25 cellular contexts compared by ENCODE assay signal in the genomic region with DNA sequence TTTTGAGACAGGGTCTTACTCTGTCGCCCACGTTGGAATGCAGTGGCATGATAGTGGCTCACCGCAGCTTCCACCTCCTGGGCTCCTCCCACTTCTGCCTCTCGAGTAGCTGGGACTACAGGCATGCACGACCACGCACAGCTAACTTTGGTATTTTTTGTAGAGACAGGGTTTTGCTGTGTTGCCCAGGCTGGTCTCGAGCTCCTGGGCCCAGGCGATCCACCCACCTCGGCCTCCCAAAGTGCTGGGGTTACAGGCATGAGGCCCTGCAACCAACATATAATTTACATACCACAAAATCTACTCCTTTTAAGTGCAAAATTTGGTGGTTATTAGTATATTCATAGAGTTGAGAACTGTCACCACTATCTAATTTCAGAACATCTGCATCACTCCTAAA. TPM values are rescaled to one million over a fixed set of nuclear protein-coding genes. Genes with fewer than 3 reads are reported as not detected.
DNase-seq lines count a peak whose midpoint lies in the region; ATAC-seq, FAIRE-seq and TF ChIP-seq lines count a peak whose summit lies in the region.
"Had no signal": no experiment of that assay in that cellular context is flagged by ENCODE, and none has a peak within 500 bp of the region (broad histone marks: within the 10 kb centered on the region; RNA-seq: fewer than 3 reads in every experiment).

No MANE protein-coding gene starts in this region.

- H3F3A ChIP-seq in MM.1S (ENCODE audit: insufficient read depth, low read length): no peaks in the 10 kb centered on the region

- H3K9me2 ChIP-seq in MM.1S (replicated peaks; ENCODE audit: insufficient read depth, low read length): no peaks in the 10 kb centered on the region

- H3K9ac ChIP-seq in kidney (ENCODE audit: low read length in 2 of 2): no peak overlapping the region
- no peak overlapping the region for H3K9ac ChIP-seq in MM.1S (ENCODE audit: low read length)
- H3K9ac ChIP-seq: BLaER1 had no signal

- peaks cover 29% of the 10 kb centered on the region for H3K36me3 Mint-ChIP-seq in activated naive CD4-positive, alpha-beta T cell treated with anti-CD3 and anti-CD28 coated beads, Interleukin-2, amount 50 U/mL, for 24 hours
- peaks cover 42% of the 10 kb centered on the region for H3K36me3 Mint-ChIP-seq in activated naive CD4-positive, alpha-beta T cell treated with anti-CD3 and anti-CD28 coated beads for 36 hours (ENCODE audit: low read depth)

- H3K9me3 Mint-ChIP-seq in activated naive CD4-positive, alpha-beta T cell treated with anti-CD3 and anti-CD28 coated beads, Interleukin-2, amount 50 U/mL, for 24 hours: peaks cover 6% of the 10 kb centered on the region
- peaks cover 5% of the 10 kb centered on the region for H3K9me3 Mint-ChIP-seq in activated naive CD4-positive, alpha-beta T cell treated with anti-CD3 and anti-CD28 coated beads for 36 hours

- H3K27me3 Mint-ChIP-seq in activated naive CD4-positive, alpha-beta T cell treated with anti-CD3 and anti-CD28 coated beads, Interleukin-2, amount 50 U/mL, for 24 hours: no peaks in the 10 kb centered on the region
- H3K27me3 Mint-ChIP-seq in activated naive CD4-positive, alpha-beta T cell treated with anti-CD3 and anti-CD28 coated beads for 36 hours (ENCODE audit: low read depth): no peaks in the 10 kb centered on the region
- H3K27me3 Mint-ChIP-seq: CD4-positive, alpha-beta memory T cell; CD4-positive, CD25-positive, alpha-beta regulatory T cell; CD8-positive, alpha-beta memory T cell had no signal

- no peak overlapping the region for H3K4me3 Mint-ChIP-seq in activated naive CD4-positive, alpha-beta T cell treated with anti-CD3 and anti-CD28 coated beads, Interleukin-2, amount 50 U/mL, for 24 hours
- no peak overlapping the region for H3K4me3 Mint-ChIP-seq in activated naive CD4-positive, alpha-beta T cell treated with anti-CD3 and anti-CD28 coated beads for 36 hours
- H3K4me3 Mint-ChIP-seq: CD14-positive monocyte; CD4-positive, alpha-beta memory T cell; CD4-positive, CD25-positive, alpha-beta regulatory T cell; CD8-positive, alpha-beta memory T cell had no signal

- H4K20me1 ChIP-seq in MM.1S (ENCODE audit: insufficient read depth, low read length): no peaks in the 10 kb centered on the region
- H4K20me1 ChIP-seq: BLaER1 had no signal

- no peak overlapping the region for H3K4me3 ChIP-seq in kidney (ENCODE audit: low read length in 2 of 2)
- no peak overlapping the region for H3K4me3 ChIP-seq in MM.1S (ENCODE audit: low read length)
- H3K4me3 ChIP-seq: BLaER1, GM12878 had no signal

- no peak for DNase-seq in activated naive CD4-positive, alpha-beta T cell treated with anti-CD3 and anti-CD28 coated beads for 36 hours
- DNase-seq in kidney: peak; percentile 59
- no peak for DNase-seq in MM.1S
- DNase-seq: 8988T; ACHN; BE2C; C1 segment of cervical spinal cord; CD4-positive, alpha-beta memory T cell; CD4-positive, CD25-positive, alpha-beta regulatory T cell; CD8-positive, alpha-beta memory T cell; COR-L47; DMS 273 treated with DMSO at 0.1 percent for 48 hours; DMS153; DMS53; DMS79; DND-41; EL; GDM1 had no signal

- H3K9me3 ChIP-seq in kidney (ENCODE audit: control insufficient read depth in 1 of 2, low read length in 2 of 2) (no peaks in the 10 kb centered on the region), MM.1S (replicated peaks; ENCODE audit: insufficient read depth, low read length) (no peaks in the 10 kb centered on the region)
- H3K9me3 ChIP-seq: BE2C had no signal

- CTCF ChIA-PET in activated naive CD4-positive, alpha-beta T cell treated with anti-CD3 and anti-CD28 coated beads for 36 hours (lab: Charles Lee): interaction anchor here (0.9 kb wide), 1 partner anchor 158 kb away, joined by 3 read pairs; no protein-coding TSS in a partner anchor

- H2AFZ ChIP-seq in MM.1S (ENCODE audit: low read length): no peak overlapping the region

- H3K4me1 ChIP-seq in kidney (ENCODE audit: control insufficient read depth in 1 of 2, insufficient read depth in 1 of 2, low read depth in 1 of 2, low read length in 2 of 2): no peaks in the 10 kb centered on the region
- no peaks in the 10 kb centered on the region for H3K4me1 ChIP-seq in MM.1S (ENCODE audit: low read length)
- H3K4me1 ChIP-seq: BE2C, BLaER1 had no signal

- H3K27ac Mint-ChIP-seq in activated naive CD4-positive, alpha-beta T cell treated with anti-CD3 and anti-CD28 coated beads, Interleukin-2, amount 50 U/mL, for 24 hours: peak overlapping the region; percentile 6
- no peak overlapping the region for H3K27ac Mint-ChIP-seq in activated naive CD4-positive, alpha-beta T cell treated with anti-CD3 and anti-CD28 coated beads for 36 hours
- H3K27ac Mint-ChIP-seq: CD14-positive monocyte; CD8-positive, alpha-beta memory T cell had no signal

- H3K27ac ChIP-seq in kidney (ENCODE audit: low read depth in 2 of 2, low read length in 2 of 2) (no peak overlapping the region), MM.1S (ENCODE audit: low read length) (no peak overlapping the region)
- H3K27ac ChIP-seq: BLaER1 had no signal

- H3K36me3 ChIP-seq in kidney (ENCODE audit: control insufficient read depth in 1 of 2, insufficient read depth in 2 of 2, low read length in 2 of 2) (no peaks in the 10 kb centered on the region), MM.1S (replicated peaks; ENCODE audit: insufficient read depth, low read length) (0 out of 2 replicates have a peak, but pooled peaks cover 3% of the 10 kb centered on the region)

- H3K27me3 ChIP-seq in MM.1S (replicated peaks; ENCODE audit: insufficient read depth, low read length): no peaks in the 10 kb centered on the region
- H3K27me3 ChIP-seq: BE2C, BLaER1 had no signal

- FAIRE-seq in kidney (lab: Jason Lieb, UNC): no peak
- FAIRE-seq: GM12878, GM18507 had no signal

- TF ChIP-seq CTCF in kidney (IDR thresholded peaks at IDR 0.05; ENCODE audit: borderline replicate concordance, extremely low read depth, insufficient read depth): no peak
- no peak for TF ChIP-seq CTCF in MM.1S (IDR thresholded peaks at IDR 0.05; ENCODE audit: low read length)

- no peaks in the 10 kb centered on the region for H3K4me1 Mint-ChIP-seq in activated naive CD4-positive, alpha-beta T cell treated with anti-CD3 and anti-CD28 coated beads, Interleukin-2, amount 50 U/mL, for 24 hours
- H3K4me1 Mint-ChIP-seq in activated naive CD4-positive, alpha-beta T cell treated with anti-CD3 and anti-CD28 coated beads for 36 hours (ENCODE audit: low read depth): no peaks in the 10 kb centered on the region
- H3K4me1 Mint-ChIP-seq: CD14-positive monocyte; CD8-positive, alpha-beta memory T cell had no signal

- intact Hi-C loops in activated naive CD4-positive, alpha-beta T cell treated with anti-CD3 and anti-CD28 coated beads for 36 hours (cut with micrococcal nuclease): no loop called here
- intact Hi-C loops in kidney (cut with DNase I): no loop called here

- H3K4me2 ChIP-seq in MM.1S (ENCODE audit: low read depth, low read length): no peak overlapping the region
- H3K4me2 ChIP-seq: BLaER1 had no signal

- H3K79me2 ChIP-seq in MM.1S (ENCODE audit: low read length): no peaks in the 10 kb centered on the region

- ATAC-seq in HG03521 (IDR thresholded peaks at IDR 0.05; ENCODE audit: unreplicated experiment): no peak
- ATAC-seq: GM12878 had no signal

RNA-seq across cellular contexts. Expression of a gene that starts 31.7 kb away (rescaled TPM):
- total RNA-seq in activated naive CD4-positive, alpha-beta T cell treated with anti-CD3 and anti-CD28 coated beads for 36 hours: 10 to 100 TPM; 44.8 to 48.4 TPM
- 28.2 TPM for total RNA-seq in kidney
- polyA plus RNA-seq in kidney (ENCODE audit: insufficient read depth, low read depth, low replicate concordance): 8.3 TPM

RNA-seq across cellular contexts. Expression of a gene that starts 45.2 kb away (rescaled TPM):
- total RNA-seq in activated naive CD4-positive, alpha-beta T cell treated with anti-CD3 and anti-CD28 coated beads for 36 hours: not detected
- 164 TPM for total RNA-seq in kidney
- 25.3 TPM for polyA plus RNA-seq in kidney (ENCODE audit: insufficient read depth, low read depth, low replicate concordance)
- total RNA-seq: CD4-positive, alpha-beta memory T cell; G401 had no signal

Comparison
In these comparisons a context has a peak if more than half of its experiments do, and no peak if none do; other contexts are left out.
1. RNA of a gene that starts 45.2 kb away (total RNA-seq): 164 TPM in kidney (single experiment); not detected in activated naive CD4-positive, alpha-beta T cell treated with anti-CD3 and anti-CD28 coated beads for 36 hours; every median in the first group is over 100 times any median in the second.